Comparison of ENCODE assay signal across 21 cellular contexts in genomic region chr2:209685340-209685739, GRCh38.
"Had no signal": no experiment of that assay in that cellular context is flagged by ENCODE, and none has a peak within 500 bp of the region (broad histone marks: within the 10 kb centered on the region; RNA-seq: fewer than 3 reads in every experiment).

No MANE protein-coding gene starts in this region.

- H3K4me3 Mint-ChIP-seq: immature natural killer cell; mesothelial cell of epicardium; naive B cell; natural killer cell; nephron progenitor cell; stimulated activated memory B cell treated with anti-CD40 and anti-IgM and Interleukin-4, amounts not matched to agents 10 μg/mL and 1 μg/mL and 100 μg/mL, for 72 hours; stimulated activated naive CD8-positive, alpha-beta T cell treated with anti-CD3 and anti-CD28 coated beads, Interleukin-15, amount 100 ng/mL, for 72 hours; type B pancreatic cell had no signal

- H3K36me3 Mint-ChIP-seq: immature natural killer cell; mesothelial cell of epicardium; naive B cell; natural killer cell; stimulated activated memory B cell treated with anti-CD40 and anti-IgM and Interleukin-4, amounts not matched to agents 10 μg/mL and 1 μg/mL and 100 μg/mL, for 72 hours; type B pancreatic cell had no signal

- DNase-seq: hypothalamus; immature natural killer cell; kidney; lower lobe of right lung; mesendoderm; naive B cell; natural killer cell; nephron progenitor cell; ovary; sigmoid colon; small intestine; spleen; stimulated activated CD4-positive, alpha-beta T cell treated with anti-CD3 and anti-CD28 coated beads, Interleukin-2, amount 100 ng/mL, for 48 hours; stimulated activated CD4-positive, alpha-beta T cell treated with anti-CD3 and anti-CD28 coated beads, Interleukin-4, amount 100 ng/mL, for 4 hours; stimulated activated CD8-positive, alpha-beta memory T cell treated with anti-CD3 and anti-CD28 coated beads, Interleukin-4, amount 100 ng/mL, for 48 hours; stimulated activated naive CD4-positive, alpha-beta T cell treated with Interleukin-2 at 50 U/mL for 16 hours; stimulated activated naive CD8-positive, alpha-beta T cell treated with anti-CD3 and anti-CD28 coated beads, Interleukin-15, amount 100 ng/mL, for 72 hours had no signal

- ATAC-seq: lower lobe of right lung; natural killer cell; stimulated activated memory B cell treated with anti-CD40 and anti-IgM and Interleukin-4, amounts not matched to agents 10 μg/mL and 1 μg/mL and 100 μg/mL, for 72 hours; stimulated activated naive CD8-positive, alpha-beta T cell treated with anti-CD3 and anti-CD28 coated beads, Interleukin-15, amount 100 ng/mL, for 72 hours had no signal

- H3K27ac Mint-ChIP-seq: immature natural killer cell; mesothelial cell of epicardium; naive B cell; natural killer cell; nephron progenitor cell; progenitor cell of endocrine pancreas; stimulated activated memory B cell treated with anti-CD40 and anti-IgM and Interleukin-4, amounts not matched to agents 10 μg/mL and 1 μg/mL and 100 μg/mL, for 72 hours; stimulated activated naive CD8-positive, alpha-beta T cell treated with anti-CD3 and anti-CD28 coated beads, Interleukin-15, amount 100 ng/mL, for 72 hours; type B pancreatic cell had no signal

- H3K4me1 Mint-ChIP-seq: immature natural killer cell; mesothelial cell of epicardium; naive B cell; natural killer cell; stimulated activated memory B cell treated with anti-CD40 and anti-IgM and Interleukin-4, amounts not matched to agents 10 μg/mL and 1 μg/mL and 100 μg/mL, for 72 hours; stimulated activated naive CD8-positive, alpha-beta T cell treated with anti-CD3 and anti-CD28 coated beads, Interleukin-15, amount 100 ng/mL, for 72 hours had no signal

- H3K9me3 Mint-ChIP-seq: mesothelial cell of epicardium; naive B cell; nephron progenitor cell; stimulated activated memory B cell treated with anti-CD40 and anti-IgM and Interleukin-4, amounts not matched to agents 10 μg/mL and 1 μg/mL and 100 μg/mL, for 72 hours; stimulated activated naive CD8-positive, alpha-beta T cell treated with anti-CD3 and anti-CD28 coated beads, Interleukin-15, amount 100 ng/mL, for 72 hours; type B pancreatic cell had no signal

- H3K27me3 Mint-ChIP-seq: naive B cell; progenitor cell of endocrine pancreas; stimulated activated memory B cell treated with anti-CD40 and anti-IgM and Interleukin-4, amounts not matched to agents 10 μg/mL and 1 μg/mL and 100 μg/mL, for 72 hours; stimulated activated naive CD8-positive, alpha-beta T cell treated with anti-CD3 and anti-CD28 coated beads, Interleukin-15, amount 100 ng/mL, for 72 hours; type B pancreatic cell had no signal
